In genomic region chr1:155026588-155026987, GRCh38 we compare ENCODE assay signal across 17 cellular contexts. TPM values are rescaled to one million over a fixed set of nuclear protein-coding genes. Genes with fewer than 3 reads are reported as not detected.
DNase-seq lines count a peak whose midpoint lies in the region; ATAC-seq, FAIRE-seq and TF ChIP-seq lines count a peak whose summit lies in the region.
"Had no signal": no experiment of that assay in that cellular context is flagged by ENCODE, and none has a peak within 500 bp of the region (broad histone marks: within the 10 kb centered on the region; RNA-seq: fewer than 3 reads in every experiment).

No MANE protein-coding gene starts in this region.

- no peak overlapping the region for H2AFZ ChIP-seq in SK-N-SH (ENCODE audit: low read depth)

- TF ChIP-seq EP300 in SK-N-SH (IDR thresholded peaks at IDR 0.05; ENCODE audit: borderline replicate concordance in 1 of 2, low read depth in 1 of 2, low read length in 1 of 2), result no peak

- DNase-seq in SK-N-SH (no peak), M059J (ENCODE audit: low read depth) (peak; percentile 83), bronchial epithelial cell (ENCODE audit: low read depth) (peak; percentile 52), gastrocnemius medialis (no peak), dermis blood vessel endothelial cell (no peak)
- DNase-seq: CD4-positive, CD25-positive, alpha-beta regulatory T cell; central memory CD4-positive, alpha-beta T cell; effector CD4-positive, alpha-beta T cell; mucosa of descending colon; NCI-H1092 treated with DMSO at 0.1 percent for 48 hours; stimulated activated naive CD4-positive, alpha-beta T cell; T-helper 1 cell had no signal

- no peaks in the 10 kb centered on the region for H3F3A ChIP-seq in SK-N-SH (replicated peaks; ENCODE audit: insufficient read depth)

- FAIRE-seq in bronchial epithelial cell (lab: Jason Lieb, UNC), result peak; percentile 43

- in situ Hi-C loops in gastrocnemius medialis (cut with MboI; ENCODE audit: low sequenced_read_pairs in 4 of 4), result no loop called here

- no peaks in the 10 kb centered on the region for H4K20me1 ChIP-seq in SK-N-SH (ENCODE audit: insufficient read depth)

- H3K79me2 ChIP-seq in SK-N-SH (ENCODE audit: insufficient read depth), result no peaks in the 10 kb centered on the region

- peak; percentile 6; the same call in 1 of the 3 replicates for ATAC-seq in SK-N-SH treated with all-trans-retinoic acid at 6 μM for 48 hours
- peak; percentile 27 to 46 for ATAC-seq in gastrocnemius medialis
- ATAC-seq in HG03097 (IDR thresholded peaks at IDR 0.05; ENCODE audit: low FRiP score, unreplicated experiment), result no peak
- ATAC-seq in HG03280 (IDR thresholded peaks at IDR 0.05; ENCODE audit: unreplicated experiment), result no peak
- ATAC-seq: mucosa of descending colon, Right ventricle myocardium inferior had no signal

- no peak for TF ChIP-seq POLR2A in gastrocnemius medialis (IDR thresholded peaks at IDR 0.05)

- intact Hi-C loops in gastrocnemius medialis (cut with DNase I; ENCODE audit: low total_unique reads), result no loop called here

- H3K9me2 ChIP-seq in SK-N-SH, result no peaks in the 10 kb centered on the region

- H3K27ac ChIP-seq in SK-N-SH (ENCODE audit: low read depth in 2 of 2, low read length in 1 of 2) (no peak overlapping the region), gastrocnemius medialis (no peak overlapping the region)
- H3K27ac ChIP-seq: adrenal gland had no signal

- peaks cover 0 to 4% of the 10 kb centered on the region in 2 experiments; a peak in 1 of 4 replicates for H3K4me1 ChIP-seq in SK-N-SH (ENCODE audit: control insufficient read depth in 1 of 2, insufficient read depth in 2 of 2, low read depth in 1 of 2, low read length in 1 of 2)
- no peaks in the 10 kb centered on the region for H3K4me1 ChIP-seq in gastrocnemius medialis
- H3K4me1 ChIP-seq: adrenal gland had no signal

- H3K36me3 ChIP-seq in SK-N-SH (replicated peaks in 1 of 2; ENCODE audit: control insufficient read depth in 1 of 2, insufficient read depth in 2 of 2, low read length in 1 of 2), result no peaks in the 10 kb centered on the region
- no peaks in the 10 kb centered on the region for H3K36me3 ChIP-seq in bronchial epithelial cell (ENCODE audit: control insufficient read depth, insufficient read depth, low read length)
- no peaks in the 10 kb centered on the region for H3K36me3 ChIP-seq in gastrocnemius medialis
- H3K36me3 ChIP-seq: adrenal gland had no signal

- no peak overlapping the region for H3K9ac ChIP-seq in SK-N-SH

- no peaks in the 10 kb centered on the region for H3K27me3 ChIP-seq in SK-N-SH (ENCODE audit: insufficient read depth)
- no peaks in the 10 kb centered on the region for H3K27me3 ChIP-seq in bronchial epithelial cell (ENCODE audit: control insufficient read depth, insufficient read depth, low read length)
- H3K27me3 ChIP-seq in gastrocnemius medialis, result no peaks in the 10 kb centered on the region
- H3K27me3 ChIP-seq: adrenal gland had no signal

- TF ChIP-seq RAD21 in SK-N-SH (IDR thresholded peaks at IDR 0.05; ENCODE audit: low read length), result no peak

- 86% methylated on average over 1 of the region's 6 CpGs for WGBS in SK-N-SH (ENCODE audit: low lambda C conversion rate)

- H3K4me3 ChIP-seq in SK-N-SH (ENCODE audit: low read depth in 2 of 2, low read length in 1 of 2) (no peak overlapping the region), bronchial epithelial cell (ENCODE audit: low read depth, low read length) (no peak overlapping the region), gastrocnemius medialis (no peak overlapping the region)
- H3K4me3 ChIP-seq: adrenal gland, mucosa of descending colon had no signal

- H3K9me3 ChIP-seq in SK-N-SH, result no peaks in the 10 kb centered on the region
- no peaks in the 10 kb centered on the region for H3K9me3 ChIP-seq in gastrocnemius medialis
- H3K9me3 ChIP-seq: adrenal gland, mucosa of descending colon had no signal

- POLR2A ChIA-PET in SK-N-SH (lab: Yijun Ruan, JAX), result no interaction called here

- CTCF ChIA-PET in SK-N-SH (lab: Yijun Ruan, JAX), result interaction anchor here (1.0 to 2.1 kb wide), 3 partner anchors 9 to 19 kb away, joined by 3 to 12 read pairs (median 9); no protein-coding TSS in a partner anchor

- H3K4me2 ChIP-seq in SK-N-SH, result no peak overlapping the region

- TF ChIP-seq CTCF in SK-N-SH (IDR thresholded peaks at IDR 0.05), result no peak
- no peak for TF ChIP-seq CTCF in bronchial epithelial cell (IDR thresholded peaks at IDR 0.05; ENCODE audit: insufficient read depth, low read length, severe bottlenecking)
- no peak for TF ChIP-seq CTCF in gastrocnemius medialis (IDR thresholded peaks at IDR 0.05 in 4 of 5, conservative IDR thresholded peaks at IDR 0.05 in 1 of 5)

TF ChIP-seq in SK-N-SH treated with all-trans-retinoic acid at 6 μM for 48 hours, 23 proteins besides CTCF, POLR2A, EP300 and RAD21 (continues in another document):
- TF ChIP-seq ZFP3 (CRISPR knock-in tag; IDR thresholded peaks at IDR 0.05) (no peak), GLIS3 (CRISPR knock-in tag; IDR thresholded peaks at IDR 0.05) (no peak), TOX (CRISPR knock-in tag; IDR thresholded peaks at IDR 0.05; ENCODE audit: borderline replicate concordance) (no peak), CREB5 (CRISPR knock-in tag; IDR thresholded peaks at IDR 0.05; ENCODE audit: low read depth) (no peak)

TF ChIP-seq in SK-N-SH, 30 proteins besides CTCF, POLR2A, EP300 and RAD21:
- TF ChIP-seq RFX5 (IDR thresholded peaks at IDR 0.05; ENCODE audit: low read length), result no peak

RNA-seq across cellular contexts. Expression of gene DCST2, which starts 7.0 kb away (rescaled TPM):
- polyA plus RNA-seq in SK-N-SH (2012; rRNA removed), result 0.76 and 1.1 TPM in 2 replicates
- 0.13 and 0.31 TPM in 2 replicates for polyA plus RNA-seq in SK-N-SH (2012; cell fraction: cytosol; rRNA removed)
- 8.7 and 9.6 TPM in 2 replicates for polyA plus RNA-seq in SK-N-SH (2012; cell fraction: nucleus; rRNA removed)
- not detected in 2 replicates for total RNA-seq in M059J (2014; rRNA removed; shearing (Covaris generic))
- under 0.01 and 0.13 TPM in 2 replicates for total RNA-seq in bronchial epithelial cell
- total RNA-seq in gastrocnemius medialis, result not detected
- 0.17 and 0.70 TPM in 2 replicates for total RNA-seq in dermis blood vessel endothelial cell
- polyA plus RNA-seq: CD4-positive, CD25-positive, alpha-beta regulatory T cell had no signal

RNA-seq across cellular contexts. Expression of gene DCST1, which starts 7.0 kb away (rescaled TPM):
- polyA plus RNA-seq in SK-N-SH (2012; rRNA removed), result not detected in 2 replicates
- not detected in 2 replicates for polyA plus RNA-seq in SK-N-SH (2012; cell fraction: cytosol; rRNA removed)
- 0.06 and 0.16 TPM in 2 replicates for polyA plus RNA-seq in SK-N-SH (2012; cell fraction: nucleus; rRNA removed)
- total RNA-seq in M059J (2014; rRNA removed; shearing (Covaris generic)), result not detected in 2 replicates
- total RNA-seq in bronchial epithelial cell (not detected in 2 replicates), gastrocnemius medialis (under 1 TPM in 2 of 4 donors, not detected in 2; 0.13 to 0.35 TPM), dermis blood vessel endothelial cell (not detected in 2 replicates)
- total RNA-seq: adrenal gland, Right ventricle myocardium inferior had no signal
- polyA plus RNA-seq: adrenal gland; CD4-positive, CD25-positive, alpha-beta regulatory T cell had no signal

RNA-seq across cellular contexts. Expression of gene ZBTB7B, which starts 24.0 kb away (rescaled TPM):
- polyA plus RNA-seq in SK-N-SH (2012; rRNA removed), result 15.7 and 22.1 TPM in 2 replicates
- 5.6 and 9.5 TPM in 2 replicates for polyA plus RNA-seq in SK-N-SH (2012; cell fraction: cytosol; rRNA removed)
- polyA plus RNA-seq in SK-N-SH (2012; cell fraction: nucleus; rRNA removed), result 51.6 and 52.3 TPM in 2 replicates
- total RNA-seq in M059J (2014; rRNA removed; shearing (Covaris generic)), result 20.7 and 37.5 TPM in 2 replicates
- 46.1 and 112 TPM in 2 replicates for total RNA-seq in bronchial epithelial cell
- total RNA-seq in gastrocnemius medialis, result 100 to 1,000 TPM in 1 of 4 donors, 10 to 100 TPM in 3; 61.3 to 100 (median 73.1) TPM
- 16.1 and 16.2 TPM in 2 replicates for total RNA-seq in dermis blood vessel endothelial cell

RNA-seq across cellular contexts. Expression of gene ADAM15, which starts 24.5 kb away (rescaled TPM):
- 60.1 and 64.1 TPM in 2 replicates for polyA plus RNA-seq in SK-N-SH (2012; rRNA removed)
- polyA plus RNA-seq in SK-N-SH (2012; cell fraction: cytosol; rRNA removed), result 20.4 and 37.5 TPM in 2 replicates
- 106 and 138 TPM in 2 replicates for polyA plus RNA-seq in SK-N-SH (2012; cell fraction: nucleus; rRNA removed)
- 74.5 and 90.0 TPM in 2 replicates for total RNA-seq in M059J (2014; rRNA removed; shearing (Covaris generic))
- total RNA-seq in bronchial epithelial cell (181 and 322 TPM in 2 replicates), gastrocnemius medialis (10 to 100 TPM; 30.3 to 42.8 (median 36.9) TPM), dermis blood vessel endothelial cell (289 and 307 TPM in 2 replicates)

RNA-seq across cellular contexts. Expression of gene LENEP, which starts 33.2 kb away (rescaled TPM):
- 0.26 TPM in 1 of 2 replicates, not detected in the other for polyA plus RNA-seq in SK-N-SH (2012; rRNA removed)
- not detected in 2 replicates for polyA plus RNA-seq in SK-N-SH (2012; cell fraction: cytosol; rRNA removed)
- 0.13 and 0.40 TPM in 2 replicates for polyA plus RNA-seq in SK-N-SH (2012; cell fraction: nucleus; rRNA removed)
- not detected in 2 replicates for total RNA-seq in M059J (2014; rRNA removed; shearing (Covaris generic))
- total RNA-seq in bronchial epithelial cell, result 0.51 TPM in 1 of 2 replicates, not detected in the other
- not detected for total RNA-seq in gastrocnemius medialis
- total RNA-seq in dermis blood vessel endothelial cell, result not detected in 2 replicates
- total RNA-seq: adrenal gland; CD4-positive, CD25-positive, alpha-beta regulatory T cell; Right ventricle myocardium inferior had no signal
- polyA plus RNA-seq: adrenal gland; CD4-positive, CD25-positive, alpha-beta regulatory T cell had no signal

Comparison
In these comparisons a context has a peak if more than half of its experiments do, and no peak if none do; other contexts are left out.
1. ATAC-seq: peak in SK-N-SH treated with all-trans-retinoic acid at 6 μM for 48 hours (single experiment) and gastrocnemius medialis (2 of 2); none in HG03097 (single experiment) and HG03280 (single experiment).
2. DNase-seq: peak in M059J (single experiment) and bronchial epithelial cell (single experiment); none in SK-N-SH (single experiment), gastrocnemius medialis (0 of 2) and dermis blood vessel endothelial cell (single experiment).